ENCODE assay signal across 1 cellular context in genomic region chr3:38482951-38483350, GRCh38.
TF ChIP-seq lines count a peak whose summit lies in the region.

No MANE protein-coding gene starts in this region.

TF ChIP-seq in HepG2, 621 proteins besides CTCF, POLR2A, EP300 and RAD21:
- TF ChIP-seq ZNF335 (CRISPR knock-in tag; IDR thresholded peaks at IDR 0.05) (no peak), RBM22 (optimal IDR thresholded peaks at IDR 0.05; ENCODE audit: low read length) (peak; percentile 46), CREB1 (IDR thresholded peaks at IDR 0.05) (no peak), CREB1 (CRISPR knock-in tag; IDR thresholded peaks at IDR 0.05) (no peak)
